In genomic region chr3:18847583-18848197, GRCh38 we compare ENCODE assay signal across 8 cellular contexts.
DNase-seq lines count a peak whose midpoint lies in the region; ATAC-seq and TF ChIP-seq lines count a peak whose summit lies in the region.

No MANE protein-coding gene starts in this region.

- H3K9me3 Mint-ChIP-seq in CD8-positive, alpha-beta T cell: no peaks in the 10 kb centered on the region

- CTCF ChIA-PET in CD8-positive, alpha-beta T cell (lab: Charles Lee): interaction anchor here (0.7 kb wide), 1 partner anchor 90 kb away, joined by 3 read pairs; no protein-coding TSS in a partner anchor

- H3K36me3 Mint-ChIP-seq in CD8-positive, alpha-beta T cell: no peaks in the 10 kb centered on the region

- H3K9me3 ChIP-seq in CD8-positive, alpha-beta T cell (ENCODE audit: low read length): no peaks in the 10 kb centered on the region

- peaks cover 9% of the 10 kb centered on the region for H3K4me1 Mint-ChIP-seq in CD8-positive, alpha-beta T cell (ENCODE audit: low read depth)

- H3K27ac ChIP-seq in CD8-positive, alpha-beta T cell (ENCODE audit: low read depth, low read length): no peak overlapping the region
- H3K27ac ChIP-seq in substantia nigra (ENCODE audit: low read depth, low read length, poor library complexity, severe bottlenecking): no peak overlapping the region

- H3K4me3 Mint-ChIP-seq in CD8-positive, alpha-beta T cell: no peak overlapping the region

- POLR2A ChIA-PET in CD8-positive, alpha-beta T cell (lab: Charles Lee): no interaction called here

- TF ChIP-seq RAD21 in Ishikawa (IDR thresholded peaks at IDR 0.05; ENCODE audit: low read depth): peak; percentile 41; the same call in 1 of the 2 replicates

- no peak overlapping the region for H3K27ac Mint-ChIP-seq in CD8-positive, alpha-beta T cell

- H3K27me3 Mint-ChIP-seq in CD8-positive, alpha-beta T cell (ENCODE audit: low read depth): peaks cover 3% of the 10 kb centered on the region

- intact Hi-C loops in CD8-positive, alpha-beta T cell (cut with DNase I, micrococcal nuclease): loop anchor here in 1 of 2 experiments (5.0 kb wide), 1 partner anchor 140 kb away; no protein-coding TSS in a partner anchor

- no peaks in the 10 kb centered on the region for H3K4me1 ChIP-seq in CD8-positive, alpha-beta T cell (ENCODE audit: insufficient read depth, low read length)

- H3K36me3 ChIP-seq in CD8-positive, alpha-beta T cell (ENCODE audit: insufficient read depth, low read length): no peaks in the 10 kb centered on the region

- DNase-seq in CD8-positive, alpha-beta T cell: no peak
- no peak for DNase-seq in fibroblast of pulmonary artery (ENCODE audit: low read depth)
- DNase-seq in substantia nigra (lab: John Stamatoyannopoulos, UW): no peak
- DNase-seq in foreskin melanocyte: no peak
- no peak for DNase-seq in GM03348 (ENCODE audit: low spot score)

- no peaks in the 10 kb centered on the region for H3K27me3 ChIP-seq in CD8-positive, alpha-beta T cell (ENCODE audit: insufficient read depth, low read length)

- ATAC-seq in CD8-positive, alpha-beta T cell: no peak
- ATAC-seq in GM18907 (IDR thresholded peaks at IDR 0.05; ENCODE audit: unreplicated experiment) (peak; percentile 82), HG03460 (IDR thresholded peaks at IDR 0.05; ENCODE audit: unreplicated experiment) (no peak)

- no peak overlapping the region for H3K4me3 ChIP-seq in CD8-positive, alpha-beta T cell (ENCODE audit: low read depth, low read length)
- H3K4me3 ChIP-seq in fibroblast of pulmonary artery (replicated peaks; ENCODE audit: low read depth, low read length): no peak overlapping the region

- TF ChIP-seq EP300 in Ishikawa (IDR thresholded peaks at IDR 0.05; ENCODE audit: borderline replicate concordance): no peak

- peak; percentile 45 for TF ChIP-seq CTCF in CD8-positive, alpha-beta T cell (IDR thresholded peaks at IDR 0.05)
- peak; percentile 24 for TF ChIP-seq CTCF in fibroblast of pulmonary artery (IDR thresholded peaks at IDR 0.05; ENCODE audit: low read length, missing control alignments)

TF ChIP-seq in Ishikawa, 13 proteins besides CTCF, POLR2A, EP300 and RAD21:
- TF ChIP-seq REST (IDR thresholded peaks at IDR 0.05; ENCODE audit: low read depth) (no peak), MAX (IDR thresholded peaks at IDR 0.05) (no peak)
